ENCODE assay signal across 7 cellular contexts in genomic region chr12:62468935-62469334, GRCh38. TPM values are rescaled to one million over a fixed set of nuclear protein-coding genes. Genes with fewer than 3 reads are reported as not detected.
DNase-seq lines count a peak whose midpoint lies in the region; ATAC-seq and TF ChIP-seq lines count a peak whose summit lies in the region.

No MANE protein-coding gene starts in this region.

- peaks cover 76% of the 10 kb centered on the region for H3K79me2 ChIP-seq in osteoblast (ENCODE audit: insufficient read depth, low read length)

- H3K27me3 Mint-ChIP-seq in CD8-positive, alpha-beta T cell (ENCODE audit: low read depth), result no peaks in the 10 kb centered on the region
- no peaks in the 10 kb centered on the region for H3K27me3 Mint-ChIP-seq in IgD-negative memory B cell
- no peaks in the 10 kb centered on the region for H3K27me3 Mint-ChIP-seq in MCF 10A (ENCODE audit: insufficient read depth, unreplicated experiment)

- DNase-seq in CD8-positive, alpha-beta T cell, result no peak
- no peak for DNase-seq in MCF 10A (ENCODE audit: unreplicated experiment)
- DNase-seq in osteoblast (ENCODE audit: insufficient read length, low spot score, missing footprints), result no peak
- no peak for DNase-seq in NCI-H2081 treated with DMSO at 0.1 percent for 48 hours (lab: John Stamatoyannopoulos, UW)
- DNase-seq in NCI-H526 treated with DMSO at 0.1 percent for 48 hours (lab: John Stamatoyannopoulos, UW), result no peak

- ATAC-seq in CD8-positive, alpha-beta T cell, result no peak
- no peak for ATAC-seq in GM19455 (IDR thresholded peaks at IDR 0.05; ENCODE audit: unreplicated experiment)

- no peak overlapping the region for H3K27ac Mint-ChIP-seq in CD8-positive, alpha-beta T cell
- H3K27ac Mint-ChIP-seq in IgD-negative memory B cell, result peak overlapping the region in 1 of 3 donors; percentile 30
- H3K27ac Mint-ChIP-seq in MCF 10A (ENCODE audit: low read depth, unreplicated experiment), result no peak overlapping the region

- no peak overlapping the region for H3K4me3 ChIP-seq in CD8-positive, alpha-beta T cell (ENCODE audit: low read depth, low read length)
- peak overlapping the region; percentile 99 for H3K4me3 ChIP-seq in osteoblast (ENCODE audit: insufficient read depth, low read length)

- H3K4me1 ChIP-seq in CD8-positive, alpha-beta T cell (ENCODE audit: insufficient read depth, low read length), result peaks cover 31% of the 10 kb centered on the region
- peaks cover 14% of the 10 kb centered on the region for H3K4me1 ChIP-seq in osteoblast (ENCODE audit: insufficient read depth, low read length)

- H4K20me1 ChIP-seq in osteoblast (ENCODE audit: insufficient read depth, low read length), result peaks cover 13% of the 10 kb centered on the region

- H3K4me3 Mint-ChIP-seq in CD8-positive, alpha-beta T cell, result peak overlapping the region; percentile 50
- H3K4me3 Mint-ChIP-seq in IgD-negative memory B cell, result peak overlapping the region in 3 of 4 donors; percentile 38 to 72 (median 63)
- H3K4me3 Mint-ChIP-seq in MCF 10A (ENCODE audit: unreplicated experiment), result peak overlapping the region; percentile 81

- H3K27ac ChIP-seq in CD8-positive, alpha-beta T cell (ENCODE audit: low read depth, low read length), result no peak overlapping the region
- no peak overlapping the region for H3K27ac ChIP-seq in osteoblast (ENCODE audit: low read depth, low read length)

- CTCF ChIA-PET in CD8-positive, alpha-beta T cell (lab: Charles Lee), result interaction anchor here (0.6 to 1.1 kb wide), 2 partner anchors 33 to 38 kb away, joined by 3 to 4 read pairs; no protein-coding TSS in a partner anchor
- CTCF ChIA-PET in MCF 10A (lab: Yijun Ruan, JAX), result interaction anchor here (4.6 kb wide), 1 partner anchor 31 kb away, joined by 28 read pairs; no protein-coding TSS in a partner anchor

- intact Hi-C loops in CD8-positive, alpha-beta T cell (cut with DNase I, micrococcal nuclease), result loop anchor here (5.0 to 10.0 kb wide), 4 partner anchors 207 to 1756 kb away; partner anchors contain the start of genes KICS2 (in 2 of the 2), RXYLT1 (in 1 of the 2) and USP15 (in 1 of the 2)
- intact Hi-C loops in MCF 10A (cut with micrococcal nuclease), result no loop called here

- no peaks in the 10 kb centered on the region for H3K27me3 ChIP-seq in CD8-positive, alpha-beta T cell (ENCODE audit: insufficient read depth, low read length)
- no peaks in the 10 kb centered on the region for H3K27me3 ChIP-seq in osteoblast (ENCODE audit: insufficient read depth, low read length)

- peaks cover 35% of the 10 kb centered on the region for H3K4me1 Mint-ChIP-seq in CD8-positive, alpha-beta T cell (ENCODE audit: low read depth)
- H3K4me1 Mint-ChIP-seq in IgD-negative memory B cell, result peaks cover 14 to 24% (median 22%) of the 10 kb centered on the region in 3 donors
- H3K4me1 Mint-ChIP-seq in MCF 10A (ENCODE audit: insufficient read depth, unreplicated experiment), result peaks cover 10% of the 10 kb centered on the region

- H3K36me3 Mint-ChIP-seq in CD8-positive, alpha-beta T cell, result peaks cover 15% of the 10 kb centered on the region
- H3K36me3 Mint-ChIP-seq in IgD-negative memory B cell (no peaks in the 10 kb centered on the region), MCF 10A (ENCODE audit: insufficient read depth, unreplicated experiment) (peaks cover 6% of the 10 kb centered on the region)

- H3K9me3 Mint-ChIP-seq in CD8-positive, alpha-beta T cell, result no peaks in the 10 kb centered on the region
- H3K9me3 Mint-ChIP-seq in IgD-negative memory B cell (peaks cover 0 to 3% (median 0%) of the 10 kb centered on the region in 3 donors), MCF 10A (ENCODE audit: unreplicated experiment) (no peaks in the 10 kb centered on the region)

- H2AFZ ChIP-seq in osteoblast (ENCODE audit: low read length), result no peak overlapping the region

- H3K4me2 ChIP-seq in osteoblast (ENCODE audit: insufficient read depth, low read length), result peak overlapping the region; percentile 94

- peaks cover 3% of the 10 kb centered on the region for H3K36me3 ChIP-seq in CD8-positive, alpha-beta T cell (ENCODE audit: insufficient read depth, low read length)
- H3K36me3 ChIP-seq in osteoblast (ENCODE audit: insufficient read depth, low read length), result no peaks in the 10 kb centered on the region

- BruUV-seq in MCF 10A (replicated peaks; lab: Mats Ljungman, UMichigan), result no TSS peak

- no peaks in the 10 kb centered on the region for H3K9me3 ChIP-seq in CD8-positive, alpha-beta T cell (ENCODE audit: low read length)
- H3K9me3 ChIP-seq in osteoblast (ENCODE audit: low read depth, low read length), result no peaks in the 10 kb centered on the region

- POLR2A ChIA-PET in CD8-positive, alpha-beta T cell (lab: Charles Lee), result interaction anchor here (0.6 to 1.1 kb wide), 2 partner anchors 38 to 134 kb away, joined by 3 read pairs; no protein-coding TSS in a partner anchor
- POLR2A ChIA-PET in MCF 10A (lab: Yijun Ruan, JAX), result no interaction called here

- TF ChIP-seq CTCF in CD8-positive, alpha-beta T cell (IDR thresholded peaks at IDR 0.05), result no peak
- TF ChIP-seq CTCF in MCF 10A (IDR thresholded peaks at IDR 0.05; ENCODE audit: unreplicated experiment), result no peak
- no peak for TF ChIP-seq CTCF in osteoblast (IDR thresholded peaks at IDR 0.05; ENCODE audit: extremely low read depth, low read depth, low read length)

RNA-seq across cellular contexts. Expression of gene MON2, which starts 2.3 kb away (rescaled TPM):
- total RNA-seq in CD8-positive, alpha-beta T cell, result 10 to 100 TPM; 44.2 to 48.9 TPM
- polyA plus RNA-seq in IgD-negative memory B cell, result 13.8 TPM
- 49.5 and 57.4 TPM in 2 replicates for total RNA-seq in MCF 10A (2022)
- total RNA-seq in osteoblast, result 63.0 and 69.8 TPM in 2 replicates
